8 cellular contexts compared by ENCODE assay signal in the genomic region with DNA sequence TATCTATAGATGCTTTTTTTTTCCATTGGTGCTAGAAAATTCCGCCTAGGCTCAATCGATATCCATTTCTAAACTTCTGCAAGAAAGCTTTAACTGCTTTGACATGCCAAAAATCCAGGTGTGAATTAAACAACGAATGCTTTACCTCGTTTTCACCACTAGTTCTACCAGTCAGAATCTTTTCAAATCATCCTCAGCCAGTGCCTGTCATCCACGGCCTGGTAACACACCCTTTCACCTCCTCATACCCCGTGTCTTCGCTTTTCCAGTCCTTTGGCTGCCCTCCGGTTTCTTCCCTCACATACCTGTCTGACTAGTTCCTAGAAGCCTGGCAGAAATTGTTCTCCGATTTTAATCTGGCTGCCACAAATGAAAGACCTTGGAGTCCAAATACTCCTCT. TPM values are rescaled to one million over a fixed set of nuclear protein-coding genes. Genes with fewer than 3 reads are reported as not detected.
DNase-seq lines count a peak whose midpoint lies in the region; ATAC-seq and TF ChIP-seq lines count a peak whose summit lies in the region.

No MANE protein-coding gene starts in this region.

- peaks cover 15% of the 10 kb centered on the region for H3K4me1 Mint-ChIP-seq in activated T-cell treated with anti-CD3 and anti-CD28 coated beads, Interleukin-2, amount 50 U/mL, for 4 hours (ENCODE audit: low read depth)
- peaks cover 41% of the 10 kb centered on the region for H3K4me1 Mint-ChIP-seq in endodermal cell

- peak; percentile 75 for TF ChIP-seq CTCF in endodermal cell (conservative IDR thresholded peaks at IDR 0.05)

- peak overlapping the region; percentile 89 for H3K4me3 ChIP-seq in endodermal cell (ENCODE audit: low read length)

- no peaks in the 10 kb centered on the region for H3K27me3 Mint-ChIP-seq in activated T-cell treated with anti-CD3 and anti-CD28 coated beads, Interleukin-2, amount 50 U/mL, for 4 hours (ENCODE audit: low read depth)
- no peaks in the 10 kb centered on the region for H3K27me3 Mint-ChIP-seq in endodermal cell (ENCODE audit: insufficient read depth)

- no peaks in the 10 kb centered on the region for H3K9me3 Mint-ChIP-seq in activated T-cell treated with anti-CD3 and anti-CD28 coated beads, Interleukin-2, amount 50 U/mL, for 4 hours
- H3K9me3 Mint-ChIP-seq in endodermal cell = no peaks in the 10 kb centered on the region

- H3K4me1 ChIP-seq in endodermal cell (ENCODE audit: control insufficient read depth, insufficient read depth, low read length) = peaks cover 11% of the 10 kb centered on the region

- no peaks in the 10 kb centered on the region for H3K36me3 ChIP-seq in endodermal cell (ENCODE audit: control insufficient read depth, insufficient read depth, low read length)

- ATAC-seq in activated T-cell treated with anti-CD3 and anti-CD28 coated beads, Interleukin-2, amount 50 U/mL, for 4 hours = no peak
- ATAC-seq in GM18517 (IDR thresholded peaks at IDR 0.05; ENCODE audit: unreplicated experiment) = no peak

- no peaks in the 10 kb centered on the region for H3K36me3 Mint-ChIP-seq in activated T-cell treated with anti-CD3 and anti-CD28 coated beads, Interleukin-2, amount 50 U/mL, for 4 hours (ENCODE audit: insufficient read depth)
- H3K36me3 Mint-ChIP-seq in endodermal cell (ENCODE audit: low read depth) = no peaks in the 10 kb centered on the region

- H3K9me3 ChIP-seq in endodermal cell (ENCODE audit: control insufficient read depth, low read length) = no peaks in the 10 kb centered on the region

- H3K27ac Mint-ChIP-seq in endodermal cell = peak overlapping the region; percentile 98

- no peak for DNase-seq in activated T-cell treated with anti-CD3 and anti-CD28 coated beads, Interleukin-2, amount 50 U/mL, for 4 hours
- no peak for DNase-seq in activated T-cell treated with anti-CD3 and anti-CD28 coated beads for 4 hours
- peak; percentile 39 to 54 for DNase-seq in NCI-H526 (lab: John Stamatoyannopoulos, UW)
- DNase-seq in endodermal cell = peak; percentile 84
- peak; percentile 4 for DNase-seq in occipital lobe (lab: John Stamatoyannopoulos, UW)
- DNase-seq in NOMO-1 treated with dmso at 0.1 percent for 144 hours (lab: John Stamatoyannopoulos, UW; ENCODE audit: unreplicated experiment) = no peak
- no peak for DNase-seq in dermis blood vessel endothelial cell

- no peaks in the 10 kb centered on the region for H3K27me3 ChIP-seq in endodermal cell (ENCODE audit: control insufficient read depth, insufficient read depth, low read length, poor library complexity, severe bottlenecking)

- peak overlapping the region; percentile 88 for H3K4me3 Mint-ChIP-seq in activated T-cell treated with anti-CD3 and anti-CD28 coated beads, Interleukin-2, amount 50 U/mL, for 4 hours
- H3K4me3 Mint-ChIP-seq in endodermal cell = no peak overlapping the region

- WGBS in endodermal cell (ENCODE audit: insufficient coverage in 1 of 2, insufficient read length in 1 of 2), 2 experiments = 24 to 25% methylated on average over 8 to 9 of the region's 9 CpGs

- peak overlapping the region; percentile 68 for H3K9ac ChIP-seq in endodermal cell (ENCODE audit: extremely low read depth, low read length, poor library complexity, severe bottlenecking)

- H3K27ac ChIP-seq in endodermal cell (ENCODE audit: low read depth, low read length) = peak overlapping the region; percentile 97

RNA-seq across cellular contexts. Expression of a gene that starts 1.4 kb away (rescaled TPM):
- 10 to 100 TPM; 10.3 to 15.5 (median 12.1) TPM for total RNA-seq in activated T-cell treated with anti-CD3 and anti-CD28 coated beads, Interleukin-2, amount 50 U/mL, for 4 hours
- 100 to 1,000 TPM; 100 to 538 TPM for total RNA-seq in endodermal cell
- polyA plus RNA-seq in endodermal cell (2013, experiment 1 of 2) = 128 TPM
- polyA plus RNA-seq in endodermal cell (2013, experiment 2 of 2) = 90.0 TPM
- total RNA-seq in occipital lobe = 28.7 TPM
- 15.0 and 20.6 TPM in 2 replicates for total RNA-seq in dermis blood vessel endothelial cell

RNA-seq across cellular contexts. Expression of a gene that starts 36.5 kb away (rescaled TPM):
- total RNA-seq in activated T-cell treated with anti-CD3 and anti-CD28 coated beads, Interleukin-2, amount 50 U/mL, for 4 hours = 100 to 1,000 TPM; 192 to 217 (median 203) TPM
- total RNA-seq in endodermal cell (100 to 1,000 TPM; 116 to 255 TPM), occipital lobe (81.9 TPM), dermis blood vessel endothelial cell (111 and 155 TPM in 2 replicates)
- polyA plus RNA-seq in endodermal cell (2013, experiment 1 of 2) = 90.8 TPM
- polyA plus RNA-seq in endodermal cell (2013, experiment 2 of 2) = 86.5 TPM

Comparison
In these comparisons a context has a peak if more than half of its experiments do, and no peak if none do; other contexts are left out.
1. DNase-seq: peak in NCI-H526 (2 of 2), endodermal cell (single experiment) and occipital lobe (single experiment); none in activated T-cell treated with anti-CD3 and anti-CD28 coated beads, Interleukin-2, amount 50 U/mL, for 4 hours (single experiment), activated T-cell treated with anti-CD3 and anti-CD28 coated beads for 4 hours (single experiment), NOMO-1 treated with dmso at 0.1 percent for 144 hours (single experiment) and dermis blood vessel endothelial cell (single experiment).